ENCODE assay signal across 8 cellular contexts in the genomic region with DNA sequence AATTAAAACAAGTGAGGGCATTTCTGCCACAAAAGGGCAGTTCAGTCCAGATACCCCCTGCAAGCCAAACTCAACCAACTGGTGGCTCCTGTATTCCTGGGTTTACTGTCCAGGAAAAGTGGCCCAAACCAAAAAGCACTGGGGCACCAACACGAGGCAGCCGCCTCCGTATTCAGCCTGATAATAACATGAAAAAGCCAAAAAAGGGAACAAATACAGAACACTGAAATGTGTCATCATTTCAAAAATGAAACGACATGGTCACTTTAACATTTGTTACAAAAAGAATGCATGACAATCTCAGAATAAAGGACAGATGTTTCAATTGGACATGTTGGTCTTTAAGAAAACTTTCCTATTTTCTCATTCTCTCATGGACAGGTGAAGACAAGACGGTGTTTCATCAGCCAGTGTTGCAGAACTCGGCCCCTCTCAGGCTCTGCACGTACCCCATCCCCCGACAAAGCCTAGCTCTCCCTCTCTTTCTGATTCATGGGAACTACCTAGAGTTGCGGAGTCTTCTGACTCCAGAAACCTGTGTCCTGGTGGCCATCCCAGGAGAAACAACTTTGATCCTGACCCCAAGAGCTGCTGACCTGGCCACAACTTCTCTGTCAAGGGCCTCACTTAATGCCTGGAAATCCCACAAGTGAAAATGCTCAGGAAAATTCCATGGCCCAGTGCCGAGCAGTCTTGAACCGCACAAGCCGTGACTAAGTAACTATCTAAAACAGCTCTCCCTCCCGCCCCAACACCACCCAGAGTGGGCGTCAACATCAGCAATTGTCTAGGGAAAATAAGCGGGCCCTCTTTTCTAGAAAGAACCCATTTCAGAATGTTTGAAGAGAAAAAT. TPM values are rescaled to one million over a fixed set of nuclear protein-coding genes. Genes with fewer than 3 reads are reported as not detected.
DNase-seq lines count a peak whose midpoint lies in the region; ATAC-seq and TF ChIP-seq lines count a peak whose summit lies in the region.

No MANE protein-coding gene starts in this region.

- peak overlapping the region; percentile 22 for H3K4me3 Mint-ChIP-seq in activated naive CD8-positive, alpha-beta T cell treated with anti-CD3 and anti-CD28 coated beads, Interleukin-2, amount 10 ng/mL, durations not matched to agents 7 days and 5 days

- H3K4me3 ChIP-seq in left ventricle myocardium inferior, result peak overlapping the region; percentile 53

- H3K27ac ChIP-seq in left ventricle myocardium inferior (replicated peaks), result peak overlapping the region; percentile 89

- TF ChIP-seq CTCF in GM10266 (IDR thresholded peaks at IDR 0.05; ENCODE audit: control insufficient read depth, insufficient read depth, low read depth, missing control alignments), result no peak
- TF ChIP-seq CTCF in left ventricle myocardium inferior (IDR thresholded peaks at IDR 0.05; ENCODE audit: borderline replicate concordance), result no peak

- H3K36me3 ChIP-seq in left ventricle myocardium inferior, result peaks cover 42% of the 10 kb centered on the region

- POLR2A ChIA-PET in activated naive CD8-positive, alpha-beta T cell treated with anti-CD3 and anti-CD28 coated beads, Interleukin-2, amount 10 ng/mL, durations not matched to agents 7 days and 5 days (lab: Charles Lee), result interaction anchor here (1.1 kb wide), 1 partner anchor 102 kb away, joined by 3 read pairs; a partner anchor contains a TSS

- no peaks in the 10 kb centered on the region for H3K27me3 ChIP-seq in left ventricle myocardium inferior (ENCODE audit: low read depth)

- intact Hi-C loops in left ventricle myocardium inferior (cut with micrococcal nuclease), result no loop called here

- no peaks in the 10 kb centered on the region for H3K9me3 Mint-ChIP-seq in activated naive CD8-positive, alpha-beta T cell treated with anti-CD3 and anti-CD28 coated beads, Interleukin-2, amount 10 ng/mL, durations not matched to agents 7 days and 5 days

- H3K27me3 Mint-ChIP-seq in activated naive CD8-positive, alpha-beta T cell treated with anti-CD3 and anti-CD28 coated beads, Interleukin-2, amount 10 ng/mL, durations not matched to agents 7 days and 5 days, result no peaks in the 10 kb centered on the region

- peaks cover 59% of the 10 kb centered on the region for H3K4me1 ChIP-seq in left ventricle myocardium inferior

- no peaks in the 10 kb centered on the region for H3K9me3 ChIP-seq in left ventricle myocardium inferior (replicated peaks)

- peak; percentile 5 for ATAC-seq in HG03378 (IDR thresholded peaks at IDR 0.05; ENCODE audit: unreplicated experiment)
- no peak for ATAC-seq in activated naive CD8-positive, alpha-beta T cell treated with anti-CD3 and anti-CD28 coated beads, Interleukin-2, amount 10 ng/mL, durations not matched to agents 7 days and 5 days (ENCODE audit: low read depth)

- peak overlapping the region; percentile 85 for H3K27ac Mint-ChIP-seq in activated naive CD8-positive, alpha-beta T cell treated with anti-CD3 and anti-CD28 coated beads, Interleukin-2, amount 10 ng/mL, durations not matched to agents 7 days and 5 days

- H3K36me3 Mint-ChIP-seq in activated naive CD8-positive, alpha-beta T cell treated with anti-CD3 and anti-CD28 coated beads, Interleukin-2, amount 10 ng/mL, durations not matched to agents 7 days and 5 days, result peaks cover 8% of the 10 kb centered on the region

- peaks cover 40% of the 10 kb centered on the region for H3K4me1 Mint-ChIP-seq in activated naive CD8-positive, alpha-beta T cell treated with anti-CD3 and anti-CD28 coated beads, Interleukin-2, amount 10 ng/mL, durations not matched to agents 7 days and 5 days

- DNase-seq in GM10266 (ENCODE audit: extremely low spot score) (peak; percentile 76), left ventricle myocardium inferior (peak; percentile 64), NCI-H1436 treated with DMSO at 0.1 percent for 48 hours (lab: John Stamatoyannopoulos, UW) (no peak), NCI-H345 (lab: John Stamatoyannopoulos, UW) (no peak), SIG-M5 (lab: John Stamatoyannopoulos, UW) (no peak)
- DNase-seq in activated naive CD8-positive, alpha-beta T cell treated with anti-CD3 and anti-CD28 coated beads, Interleukin-2, amount 10 ng/mL, durations not matched to agents 7 days and 5 days, result no peak
- peak; percentile 56 to 64 for DNase-seq in stimulated activated CD4-positive, alpha-beta T cell treated with anti-CD3 and anti-CD28 coated beads, Interleukin-2, amount 100 ng/mL, for 24 hours

RNA-seq across cellular contexts. Expression of a gene that starts 27.1 kb away (rescaled TPM):
- total RNA-seq in activated naive CD8-positive, alpha-beta T cell treated with anti-CD3 and anti-CD28 coated beads, Interleukin-2, amount 10 ng/mL, durations not matched to agents 7 days and 5 days, result 10 to 100 TPM; 46.4 to 47.6 TPM
- total RNA-seq in left ventricle myocardium inferior, result 24.7 TPM

RNA-seq across cellular contexts. Expression of a gene that starts 55.2 kb away (rescaled TPM):
- total RNA-seq in activated naive CD8-positive, alpha-beta T cell treated with anti-CD3 and anti-CD28 coated beads, Interleukin-2, amount 10 ng/mL, durations not matched to agents 7 days and 5 days, result not detected
- 1.0 TPM for total RNA-seq in left ventricle myocardium inferior

Comparison
In these comparisons a context has a peak if more than half of its experiments do, and no peak if none do; other contexts are left out.
1. DNase-seq: peak in GM10266 (single experiment), left ventricle myocardium inferior (single experiment) and stimulated activated CD4-positive, alpha-beta T cell treated with anti-CD3 and anti-CD28 coated beads, Interleukin-2, amount 100 ng/mL, for 24 hours (2 of 2); none in activated naive CD8-positive, alpha-beta T cell treated with anti-CD3 and anti-CD28 coated beads, Interleukin-2, amount 10 ng/mL, durations not matched to agents 7 days and 5 days (single experiment), NCI-H1436 treated with DMSO at 0.1 percent for 48 hours (single experiment), NCI-H345 (single experiment) and SIG-M5 (single experiment).